ENCODE assay signal across 8 cellular contexts in genomic region chr2:43609304-43609883, GRCh38. TPM values are rescaled to one million over a fixed set of nuclear protein-coding genes. Genes with fewer than 3 reads are reported as not detected.
DNase-seq lines count a peak whose midpoint lies in the region; ATAC-seq and TF ChIP-seq lines count a peak whose summit lies in the region.

No MANE protein-coding gene starts in this region.

- H2BK5ac ChIP-seq in IMR-90 (ENCODE audit: low read depth, low read length, poor library complexity, severe bottlenecking): no peak overlapping the region

- CTCF ChIA-PET in IMR-90 (lab: Yijun Ruan, JAX) (interaction anchor here (0.6 kb wide), 1 partner anchor 12 kb away, joined by 3 read pairs; no protein-coding TSS in a partner anchor), RWPE1 (lab: Yijun Ruan, JAX) (interaction anchor here (0.6 to 1.3 kb wide), 6 partner anchors 10 to 1205 kb away, joined by 3 to 5 read pairs (median 4); no protein-coding TSS in a partner anchor)

- ATAC-seq in IMR-90 (ENCODE audit: low read depth): peak; percentile 76

- H4K20me1 ChIP-seq in IMR-90 (ENCODE audit: insufficient read depth, low read length): no peaks in the 10 kb centered on the region

- POLR2A ChIA-PET in IMR-90 (lab: Charles Lee; ENCODE audit: unreplicated experiment) (no interaction called here), RWPE1 (lab: Yijun Ruan, JAX; ENCODE audit: low non-redundant PET) (no interaction called here)

- no peak overlapping the region for H3K9ac ChIP-seq in IMR-90 (ENCODE audit: low read depth, low read length)

- no peak overlapping the region for H3K18ac ChIP-seq in IMR-90 (ENCODE audit: low read depth, low read length)

- in situ Hi-C loops in IMR-90 (cut with MboI; ENCODE audit: low sequenced_read_pairs): no loop called here

- no peak overlapping the region for H3K56ac ChIP-seq in IMR-90 (ENCODE audit: extremely low read depth, insufficient read depth, low read length)

- TF ChIP-seq CTCF in IMR-90 (conservative IDR thresholded peaks at IDR 0.05; ENCODE audit: low read depth, low read length) (peak; percentile 64), RWPE1 (conservative IDR thresholded peaks at IDR 0.05; ENCODE audit: low read depth) (peak; percentile 79), suprapubic skin (IDR thresholded peaks at IDR 0.05) (peak; percentile 49 to 63)

- no TSS peak for BruUV-seq in IMR-90 (replicated peaks; lab: Mats Ljungman, UMichigan)

- WGBS in IMR-90 (ENCODE audit: extremely low coverage in 2 of 2, insufficient read length in 1 of 2), 2 experiments: no CpG with 5 or more reads among the region's 4 CpGs
- WGBS in suprapubic skin: 33% methylated on average over 4 of the region's 4 CpGs

- H3K79me1 ChIP-seq in IMR-90 (ENCODE audit: low read depth in 1 of 2, low read length in 2 of 2): no peaks in the 10 kb centered on the region

- H3K9me3 ChIP-seq in IMR-90 (ENCODE audit: control insufficient read depth, insufficient read depth, low read length) (no peaks in the 10 kb centered on the region), suprapubic skin (no peaks in the 10 kb centered on the region)

- H3K4me2 ChIP-seq in IMR-90 (ENCODE audit: low read depth, low read length): no peak overlapping the region

- H4K5ac ChIP-seq in IMR-90 (ENCODE audit: low read depth, low read length): no peak overlapping the region

- H3K9me1 ChIP-seq in IMR-90 (ENCODE audit: insufficient read depth, low read length): no peaks in the 10 kb centered on the region

- H3K27ac ChIP-seq in IMR-90 (ENCODE audit: insufficient read depth, low read length): no peak overlapping the region
- H3K27ac ChIP-seq in RWPE1: no peak overlapping the region
- H3K27ac ChIP-seq in suprapubic skin: no peak overlapping the region

- H2BK20ac ChIP-seq in IMR-90 (ENCODE audit: low read depth, low read length): no peak overlapping the region

- no peak overlapping the region for H3K23ac ChIP-seq in IMR-90 (ENCODE audit: low read depth, low read length)

- no peak overlapping the region for H4K91ac ChIP-seq in IMR-90 (ENCODE audit: insufficient read depth, low read depth, low read length)

- DNase-seq in A172 (ENCODE audit: low spot score): peak; percentile 55
- peak; percentile 59 for DNase-seq in EL
- peak; percentile 44 for DNase-seq in IMR-90
- DNase-seq in RWPE1 (ENCODE audit: low spot score): peak; percentile 54
- DNase-seq in central memory CD4-positive, alpha-beta T cell: peak; percentile 41
- peak; percentile 23 for DNase-seq in kidney glomerular epithelial cell (lab: John Stamatoyannopoulos, UW)
- DNase-seq in suprapubic skin (ENCODE audit: low spot score in 2 of 2): no peak
- no peak for DNase-seq in OCI-M2 (lab: John Stamatoyannopoulos, UW; ENCODE audit: unreplicated experiment)

- H3K27me3 ChIP-seq in IMR-90 (ENCODE audit: control insufficient read depth, insufficient read depth, low read length) (no peaks in the 10 kb centered on the region), suprapubic skin (no peaks in the 10 kb centered on the region)

- no peak overlapping the region for H3K14ac ChIP-seq in IMR-90 (replicated peaks; ENCODE audit: low read depth, low read length)

- H2BK15ac ChIP-seq in IMR-90 (ENCODE audit: low read depth, low read length): no peak overlapping the region

- H3K4ac ChIP-seq in IMR-90 (ENCODE audit: low read depth, low read length): no peak overlapping the region

- H3K36me3 ChIP-seq in IMR-90 (ENCODE audit: control insufficient read depth, insufficient read depth, low read length) (no peaks in the 10 kb centered on the region), suprapubic skin (no peaks in the 10 kb centered on the region)

- no peak for TF ChIP-seq EP300 in suprapubic skin (IDR thresholded peaks at IDR 0.05)

- peak; percentile 59 for TF ChIP-seq RAD21 in IMR-90 (IDR thresholded peaks at IDR 0.05; ENCODE audit: low read length)

- no peak overlapping the region for H3K4me3 ChIP-seq in IMR-90 (ENCODE audit: insufficient read depth, low read depth, low read length)
- no peak overlapping the region for H3K4me3 ChIP-seq in suprapubic skin

- H4K8ac ChIP-seq in IMR-90 (ENCODE audit: low read depth in 2 of 2, low read length in 2 of 2): no peak overlapping the region

- intact Hi-C loops in IMR-90 (cut with micrococcal nuclease): loop anchor here (1.0 to 2.0 kb wide), 2 partner anchors 663 to 780 kb away; no protein-coding TSS in a partner anchor

- no peak overlapping the region for H2AK9ac ChIP-seq in IMR-90 (replicated peaks; ENCODE audit: low read depth, low read length, poor library complexity)

- H2AK5ac ChIP-seq in IMR-90 (ENCODE audit: low read depth, low read length): no peak overlapping the region

- H2AFZ ChIP-seq in IMR-90 (replicated peaks; ENCODE audit: low read length, poor library complexity): no peak overlapping the region

- no peak for TF ChIP-seq POLR2A in IMR-90 (IDR thresholded peaks at IDR 0.05; ENCODE audit: low read depth, low read length)
- TF ChIP-seq POLR2A in suprapubic skin (IDR thresholded peaks at IDR 0.05): no peak

- H2BK120ac ChIP-seq in IMR-90 (ENCODE audit: low read depth, low read length): no peak overlapping the region

- dilution Hi-C loops in IMR-90 (cut with HindIII; ENCODE audit: low sequenced_read_pairs, unreplicated experiment): no loop called here

- peaks cover 2% of the 10 kb centered on the region; the same call in 1 of the 2 replicates for H3K4me1 ChIP-seq in IMR-90 (ENCODE audit: control insufficient read depth, insufficient read depth, low read length)
- peaks cover 4% of the 10 kb centered on the region for H3K4me1 ChIP-seq in suprapubic skin

TF ChIP-seq in IMR-90, 13 proteins besides CTCF, POLR2A, EP300 and RAD21:
- no peak for TF ChIP-seq BHLHE40 (IDR thresholded peaks at IDR 0.05; ENCODE audit: low read depth, low read length)
- TF ChIP-seq SMC3 (IDR thresholded peaks at IDR 0.05; ENCODE audit: low read depth, low read length): peak; percentile 53
TF ChIP-seq in IMR-90: peak in this region for 1.

RNA-seq across cellular contexts. Expression of gene THADA, which starts 13.6 kb away (rescaled TPM):
- 18.3 and 19.7 TPM in 2 replicates for total RNA-seq in A172 (2014; rRNA removed; shearing (Covaris generic))
- total RNA-seq in IMR-90 (2012; rRNA removed) (21.3 and 22.8 TPM in 2 replicates), suprapubic skin (10 to 100 TPM; 26.2 to 58.3 (median 29.7) TPM)
- 10.5 and 13.5 TPM in 2 replicates for polyA plus RNA-seq in IMR-90 (2012; rRNA removed)
- polyA plus RNA-seq in IMR-90 (2012; cell fraction: cytosol; rRNA removed): 4.3 and 6.3 TPM in 2 replicates
- 9.6 and 26.5 TPM in 2 replicates for polyA plus RNA-seq in IMR-90 (2012; cell fraction: nucleus; rRNA removed; ENCODE audit: low replicate concordance)

RNA-seq across cellular contexts. Expression of gene PLEKHH2, which starts 27.7 kb away (rescaled TPM):
- total RNA-seq in A172 (2014; rRNA removed; shearing (Covaris generic)): 0.98 and 4.6 TPM in 2 replicates
- total RNA-seq in IMR-90 (2012; rRNA removed) (1.7 and 2.0 TPM in 2 replicates), suprapubic skin (10 to 100 TPM in 2 of 4 donors, 1 to 10 TPM in 2; 6.8 to 77.3 (median 11.5) TPM)
- 2.6 and 3.3 TPM in 2 replicates for polyA plus RNA-seq in IMR-90 (2012; rRNA removed)
- 0.26 and 0.27 TPM in 2 replicates for polyA plus RNA-seq in IMR-90 (2012; cell fraction: cytosol; rRNA removed)
- 3.3 and 38.6 TPM in 2 replicates for polyA plus RNA-seq in IMR-90 (2012; cell fraction: nucleus; rRNA removed; ENCODE audit: low replicate concordance)

Comparison
In these comparisons a context has a peak if more than half of its experiments do, and no peak if none do; other contexts are left out.
1. DNase-seq: peak in A172 (single experiment), EL (single experiment), IMR-90 (single experiment), RWPE1 (single experiment), central memory CD4-positive, alpha-beta T cell (single experiment) and kidney glomerular epithelial cell (single experiment); none in suprapubic skin (0 of 2) and OCI-M2 (single experiment).
2. Peak in every context shown above with its lines, with median percentiles within 50 percentile points of each other: CTCF ChIP-seq.